8 cellular contexts compared by ENCODE assay signal in the genomic region with DNA sequence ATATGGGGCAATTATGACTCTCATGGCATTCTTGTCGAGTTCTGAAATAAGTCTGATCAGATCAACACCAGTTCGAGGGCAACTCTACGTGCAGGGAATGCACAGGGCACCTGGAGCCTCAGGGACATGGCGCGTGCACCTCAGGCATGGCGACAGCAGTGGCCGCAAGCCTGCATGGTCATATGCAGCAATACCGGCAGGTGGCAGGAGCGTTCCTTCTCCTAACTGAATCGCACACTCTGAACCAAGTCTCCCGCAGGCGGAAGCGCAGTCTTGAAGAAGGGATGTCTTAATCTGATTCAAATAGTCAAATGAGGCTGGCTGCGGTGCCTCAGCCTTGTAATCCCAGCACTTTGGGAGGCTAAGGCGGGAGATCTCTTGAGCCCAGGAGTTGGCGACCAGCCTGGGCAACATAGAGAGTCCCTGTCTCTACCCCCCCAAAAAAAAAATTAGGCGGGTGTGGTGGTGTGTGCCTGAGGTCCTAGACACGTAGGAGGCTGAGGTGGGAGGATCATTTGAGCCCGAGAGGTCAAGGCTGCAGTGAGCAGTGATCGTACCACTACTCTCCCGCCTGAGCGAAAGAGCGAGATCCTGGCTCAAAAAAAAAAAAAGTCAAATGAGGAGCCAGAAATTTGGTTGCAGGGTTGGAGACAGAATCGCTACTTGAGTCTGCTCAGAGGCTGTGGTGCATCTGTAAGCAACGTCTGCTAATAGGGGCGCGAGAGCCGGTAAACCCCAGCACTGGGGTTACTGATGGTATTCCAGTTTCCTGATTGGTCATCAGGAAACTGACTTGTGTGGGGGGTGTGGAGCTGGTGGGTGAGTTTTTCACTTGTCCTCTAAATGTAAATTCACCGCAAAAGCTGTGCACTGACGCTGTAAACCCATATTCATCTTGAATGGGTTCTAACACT. TPM values are rescaled to one million over a fixed set of nuclear protein-coding genes. Genes with fewer than 3 reads are reported as not detected.
DNase-seq lines count a peak whose midpoint lies in the region; ATAC-seq and TF ChIP-seq lines count a peak whose summit lies in the region.

No MANE protein-coding gene starts in this region.

- H3K9me3 ChIP-seq in Panc1 (ENCODE audit: control insufficient read depth, insufficient read depth, low read depth, low read length) (no peaks in the 10 kb centered on the region), neutrophil (no peaks in the 10 kb centered on the region)

- POLR2A ChIA-PET in Panc1 (lab: Charles Lee) = no interaction called here

- intact Hi-C loops in Panc1 (cut with micrococcal nuclease; ENCODE audit: unreplicated experiment) = loop anchor here (2.0 kb wide), 1 partner anchor 151 kb away; no protein-coding TSS in a partner anchor

- peaks cover 72% of the 10 kb centered on the region for H3K4me1 ChIP-seq in Panc1 (ENCODE audit: control insufficient read depth, insufficient read depth, low read length)
- H3K4me1 ChIP-seq in neutrophil (ENCODE audit: control insufficient read depth in 1 of 2, insufficient read depth in 1 of 2, low read depth in 1 of 2, low read length in 1 of 2) = no peaks in the 10 kb centered on the region

- ATAC-seq in GM21423 (IDR thresholded peaks at IDR 0.05; ENCODE audit: unreplicated experiment) = peak; percentile 90
- ATAC-seq in Panc1 = peak; percentile 68

- DNase-seq in DMS 273 treated with DMSO at 0.1 percent for 48 hours (lab: John Stamatoyannopoulos, UW) = peak; percentile 23
- peak in 74 of 76 experiments; percentile 10 to 87 (median 74) for DNase-seq in HUDEP-2 (lab: John Stamatoyannopoulos, UW; ENCODE audit: unreplicated experiment in 76 of 76)
- peak; percentile 79 for DNase-seq in Panc1 (ENCODE audit: low read depth, low spot score)
- DNase-seq in activated T-helper 1 cell treated with anti-CD3 and anti-CD28 coated beads, Interleukin-2, amount 50 U/mL, for 16 hours (ENCODE audit: low read depth in 1 of 2, low spot score in 1 of 2) = peak; percentile 67 to 78
- DNase-seq in fibroblast of pulmonary artery (ENCODE audit: low read depth) = peak; percentile 92
- DNase-seq in stromal cell of bone marrow (ENCODE audit: low read depth) = peak; percentile 66

- BruUV-seq in Panc1 (replicated peaks; lab: Mats Ljungman, UMichigan) = TSS peak; percentile 2

- peaks cover 19% of the 10 kb centered on the region for H3K36me3 ChIP-seq in Panc1 (ENCODE audit: control insufficient read depth, insufficient read depth, low read length)
- H3K36me3 ChIP-seq in neutrophil = no peaks in the 10 kb centered on the region

- no peak overlapping the region for H3K4me3 ChIP-seq in Panc1 (ENCODE audit: low read depth in 2 of 2, low read length in 2 of 2)
- no peak overlapping the region for H3K4me3 ChIP-seq in fibroblast of pulmonary artery (replicated peaks; ENCODE audit: low read depth, low read length)
- H3K4me3 ChIP-seq in neutrophil (ENCODE audit: low read depth in 1 of 2, low read length in 1 of 2) = no peak overlapping the region

- in situ Hi-C loops in Panc1 (cut with HindIII; ENCODE audit: low pct_unique_long_range_greater_than_20kb, low sequenced_read_pairs) = no loop called here

- TF ChIP-seq CTCF in Panc1 (IDR thresholded peaks at IDR 0.05) = peak; percentile 92
- TF ChIP-seq CTCF in fibroblast of pulmonary artery (IDR thresholded peaks at IDR 0.05; ENCODE audit: low read length, missing control alignments) = peak; percentile 89
- peak; percentile 56 for TF ChIP-seq CTCF in neutrophil (IDR thresholded peaks at IDR 0.05)

- peak overlapping the region; percentile 100 for H3K27ac ChIP-seq in Panc1 (ENCODE audit: low read length)
- no peak overlapping the region for H3K27ac ChIP-seq in neutrophil

- CTCF ChIA-PET in Panc1 (lab: Charles Lee) = no interaction called here

- H3K27me3 ChIP-seq in Panc1 (ENCODE audit: control insufficient read depth, insufficient read depth, low read length) = no peaks in the 10 kb centered on the region
- no peaks in the 10 kb centered on the region for H3K27me3 ChIP-seq in neutrophil

RNA-seq across cellular contexts. Expression of gene FHL2, which starts 28.8 kb away (rescaled TPM):
- total RNA-seq in Panc1 (2021; ENCODE audit: unreplicated experiment) = 378 TPM
- 411 TPM for polyA plus RNA-seq in Panc1 (2012; ENCODE audit: insufficient read length)

RNA-seq across cellular contexts. Expression of gene C2orf49, which starts 32.7 kb away (rescaled TPM):
- total RNA-seq in Panc1 (2021; ENCODE audit: unreplicated experiment) = 20.0 TPM
- 24.3 TPM for polyA plus RNA-seq in Panc1 (2012; ENCODE audit: insufficient read length)

RNA-seq across cellular contexts. Expression of gene TGFBRAP1, which starts 40.5 kb away (rescaled TPM):
- 32.7 TPM for total RNA-seq in Panc1 (2021; ENCODE audit: unreplicated experiment)
- polyA plus RNA-seq in Panc1 (2012; ENCODE audit: insufficient read length) = 24.5 TPM

Comparison
In these comparisons a context has a peak if more than half of its experiments do, and no peak if none do; other contexts are left out.
1. DNase-seq: peak in every context shown above with its lines; median percentile 92 in fibroblast of pulmonary artery; 79 in Panc1; 74 in HUDEP-2; 72 in activated T-helper 1 cell treated with anti-CD3 and anti-CD28 coated beads, Interleukin-2, amount 50 U/mL, for 16 hours; 66 in stromal cell of bone marrow; 23 in DMS 273 treated with DMSO at 0.1 percent for 48 hours.